Comparison of ENCODE assay signal across 8 cellular contexts in the genomic region with DNA sequence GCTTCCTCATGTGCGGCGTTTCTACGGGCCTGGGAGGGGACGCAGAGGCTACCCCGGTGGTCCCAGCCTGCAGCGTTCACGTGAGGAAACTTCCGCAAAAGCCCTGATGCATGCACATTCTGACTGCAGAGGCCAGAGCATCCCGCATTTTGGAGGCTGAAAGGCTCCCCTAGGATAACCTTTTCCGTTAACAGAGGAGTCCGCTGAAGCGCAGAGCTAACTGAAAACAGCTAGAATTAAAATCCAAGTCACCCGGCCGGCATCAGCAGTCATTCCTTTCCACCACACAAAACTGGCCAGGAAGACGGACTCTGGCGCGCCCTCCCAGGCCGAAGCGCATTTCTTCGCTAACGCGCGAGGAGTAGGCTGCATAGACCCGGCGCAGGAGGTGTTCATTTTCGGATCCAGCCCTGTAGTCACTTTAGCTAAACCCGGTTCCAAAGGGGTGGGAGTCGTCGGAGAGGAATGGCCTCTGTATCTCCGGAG. TPM values are rescaled to one million over a fixed set of nuclear protein-coding genes. Genes with fewer than 3 reads are reported as not detected.
DNase-seq lines count a peak whose midpoint lies in the region; TF ChIP-seq lines count a peak whose summit lies in the region.

No MANE protein-coding gene starts in this region.

- WGBS in tibial nerve, 2 donors: 2% methylated on average over 27 to 30 of the region's 30 CpGs

- H3K9ac ChIP-seq in NT2/D1 (ENCODE audit: insufficient read length, low read depth): peak overlapping the region; percentile 76

- peak; percentile 68 for DNase-seq in activated CD4-positive, alpha-beta T cell treated with anti-CD3 and anti-CD28 coated beads, Interleukin-2, amount 10 ng/mL, durations not matched to agents 24 days and 14 days
- no peak for DNase-seq in activated CD4-positive, alpha-beta T cell treated with anti-CD3 and anti-CD28 coated beads, Interleukin-2, amount 50 U/mL, for 1 hour
- DNase-seq in NT2/D1 (ENCODE audit: low read depth, low spot score) (no peak), ecto neural progenitor cell (ENCODE audit: low spot score) (peak; percentile 70), lung microvascular endothelial cell (ENCODE audit: low read depth in 2 of 2) (peak; percentile 74 to 79), tibial nerve (ENCODE audit: low spot score in 2 of 2) (peak; percentile 36 to 61), AML-193 (lab: John Stamatoyannopoulos, UW) (no peak), superior temporal gyrus (ENCODE audit: extremely low spot score) (no peak)

- TF ChIP-seq EP300 in tibial nerve (IDR thresholded peaks at IDR 0.05): peak in 1 of 2 donors; percentile 66

- H3K4me3 Mint-ChIP-seq in activated CD4-positive, alpha-beta T cell treated with anti-CD3 and anti-CD28 coated beads, Interleukin-2, amount 10 ng/mL, durations not matched to agents 24 days and 14 days: peak overlapping the region; percentile 85

- peaks cover 20% of the 10 kb centered on the region for H3K36me3 Mint-ChIP-seq in activated CD4-positive, alpha-beta T cell treated with anti-CD3 and anti-CD28 coated beads, Interleukin-2, amount 10 ng/mL, durations not matched to agents 24 days and 14 days (ENCODE audit: low read depth)

- H3K27me3 Mint-ChIP-seq in activated CD4-positive, alpha-beta T cell treated with anti-CD3 and anti-CD28 coated beads, Interleukin-2, amount 10 ng/mL, durations not matched to agents 24 days and 14 days: peaks cover 35% of the 10 kb centered on the region

- H3K4me3 ChIP-seq in NT2/D1 (ENCODE audit: insufficient read length, low read depth) (peak overlapping the region; percentile 55), tibial nerve (peak overlapping the region; percentile 69 to 95 (median 74))

- peak overlapping the region; percentile 78 for H3K27ac Mint-ChIP-seq in activated CD4-positive, alpha-beta T cell treated with anti-CD3 and anti-CD28 coated beads, Interleukin-2, amount 10 ng/mL, durations not matched to agents 24 days and 14 days

- no peak for TF ChIP-seq POLR2A in tibial nerve (IDR thresholded peaks at IDR 0.05)

- H3K27ac ChIP-seq in tibial nerve: peak overlapping the region; percentile 92 to 99 (median 96)

- peaks cover 19% of the 10 kb centered on the region; the same call in 1 of the 2 replicates for H3K9me3 ChIP-seq in NT2/D1 (ENCODE audit: insufficient read depth, low read length)
- H3K9me3 ChIP-seq in tibial nerve: peaks cover 0 to 7% (median 2%) of the 10 kb centered on the region in 4 donors

- peaks cover 16% of the 10 kb centered on the region for H3K4me1 Mint-ChIP-seq in activated CD4-positive, alpha-beta T cell treated with anti-CD3 and anti-CD28 coated beads, Interleukin-2, amount 10 ng/mL, durations not matched to agents 24 days and 14 days

- intact Hi-C loops in activated CD4-positive, alpha-beta T cell treated with anti-CD3 and anti-CD28 coated beads, Interleukin-2, amount 10 ng/mL, durations not matched to agents 24 days and 14 days (cut with micrococcal nuclease): no loop called here

- no peak for TF ChIP-seq CTCF in tibial nerve (IDR thresholded peaks at IDR 0.05)

- peaks cover 4% of the 10 kb centered on the region for H3K9me3 Mint-ChIP-seq in activated CD4-positive, alpha-beta T cell treated with anti-CD3 and anti-CD28 coated beads, Interleukin-2, amount 10 ng/mL, durations not matched to agents 24 days and 14 days

- H3K4me1 ChIP-seq in NT2/D1 (ENCODE audit: insufficient read depth, insufficient read length) (peaks cover 4% of the 10 kb centered on the region), tibial nerve (peaks cover 0 to 36% (median 15%) of the 10 kb centered on the region in 4 donors)

- H3K27me3 ChIP-seq in NT2/D1 (ENCODE audit: insufficient read depth, insufficient read length): no peaks in the 10 kb centered on the region
- H3K27me3 ChIP-seq in tibial nerve: no peaks in the 10 kb centered on the region

- peaks cover 34% of the 10 kb centered on the region for H3K36me3 ChIP-seq in NT2/D1 (ENCODE audit: insufficient read depth, insufficient read length, low read length)
- peaks cover 0 to 24% (median 4%) of the 10 kb centered on the region in 3 donors for H3K36me3 ChIP-seq in tibial nerve

RNA-seq across cellular contexts. Expression of gene TUBB6, which starts 0.7 kb away (rescaled TPM):
- total RNA-seq in activated CD4-positive, alpha-beta T cell treated with anti-CD3 and anti-CD28 coated beads, Interleukin-2, amount 10 ng/mL, durations not matched to agents 24 days and 14 days: 36.6 and 40.2 TPM in 2 replicates
- total RNA-seq in lung microvascular endothelial cell (832 and 861 TPM in 2 replicates), tibial nerve (100 to 1,000 TPM; 245 to 506 (median 331) TPM)

RNA-seq across cellular contexts. Expression of gene CIDEA, which starts 53.1 kb away (rescaled TPM):
- not detected in 2 replicates for total RNA-seq in activated CD4-positive, alpha-beta T cell treated with anti-CD3 and anti-CD28 coated beads, Interleukin-2, amount 10 ng/mL, durations not matched to agents 24 days and 14 days
- total RNA-seq in lung microvascular endothelial cell (1.7 TPM in 1 of 2 replicates, not detected in the other), tibial nerve (100 to 1,000 TPM in 1 of 4 donors, 10 to 100 TPM in 3; 18.8 to 135 (median 61.6) TPM)

Comparison
In these comparisons a context has a peak if more than half of its experiments do, and no peak if none do; other contexts are left out.
1. DNase-seq: peak in activated CD4-positive, alpha-beta T cell treated with anti-CD3 and anti-CD28 coated beads, Interleukin-2, amount 10 ng/mL, durations not matched to agents 24 days and 14 days (single experiment), ecto neural progenitor cell (single experiment), lung microvascular endothelial cell (2 of 2) and tibial nerve (2 of 2); none in activated CD4-positive, alpha-beta T cell treated with anti-CD3 and anti-CD28 coated beads, Interleukin-2, amount 50 U/mL, for 1 hour (single experiment), NT2/D1 (single experiment), AML-193 (0 of 2) and superior temporal gyrus (single experiment).